20 cellular contexts compared by ENCODE assay signal in the genomic region with DNA sequence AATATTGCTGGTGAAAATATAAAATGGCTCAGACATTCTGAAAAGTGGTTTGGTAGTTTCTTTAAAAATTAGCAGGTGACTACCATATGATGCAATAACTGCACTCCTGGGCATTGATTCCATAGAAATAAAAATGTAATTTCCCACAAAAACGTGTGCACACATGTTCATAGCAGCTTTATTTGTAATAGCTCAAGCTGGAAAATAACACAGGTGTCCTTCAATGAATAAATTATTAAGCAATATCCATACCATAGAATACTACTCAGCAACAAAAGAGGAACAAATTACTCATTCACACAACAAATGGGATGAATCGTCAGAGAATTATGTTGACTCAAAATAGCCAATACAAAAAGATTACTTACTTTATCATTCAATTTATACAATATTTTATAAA.
DNase-seq lines count a peak whose midpoint lies in the region; ATAC-seq, FAIRE-seq and TF ChIP-seq lines count a peak whose summit lies in the region.
"Had no signal": no experiment of that assay in that cellular context is flagged by ENCODE, and none has a peak within 500 bp of the region (broad histone marks: within the 10 kb centered on the region; RNA-seq: fewer than 3 reads in every experiment).

No MANE protein-coding gene starts in this region.

- BruUV-seq in PC-3 (replicated peaks; lab: Mats Ljungman, UMichigan): no TSS peak

- H3K9me3 ChIP-seq in PC-3 (ENCODE audit: low read length) (no peaks in the 10 kb centered on the region), H1 (ENCODE audit: insufficient read depth in 2 of 2, low read depth in 1 of 2, low read length in 1 of 2) (no peaks in the 10 kb centered on the region)
- H3K9me3 ChIP-seq: SJSA1 had no signal

- TF ChIP-seq RAD21 in H1 (IDR thresholded peaks at IDR 0.05 in 1 of 2, conservative IDR thresholded peaks at IDR 0.05 in 1 of 2; ENCODE audit: low read depth in 2 of 2, low read length in 2 of 2): no peak

- H2BK5ac ChIP-seq in H1 (ENCODE audit: low read depth, low read length): no peak overlapping the region

- no peak overlapping the region for H3K9ac ChIP-seq in PC-3 (ENCODE audit: low read length)
- no peak overlapping the region for H3K9ac ChIP-seq in H1 (replicated peaks in 1 of 4; ENCODE audit: extremely low read depth in 1 of 4, low read depth in 3 of 4, low read length in 3 of 4)

- no peak overlapping the region for H3K27ac ChIP-seq in PC-3 (ENCODE audit: low read length)
- H3K27ac ChIP-seq in H1 (ENCODE audit: low read depth, low read length): no peak overlapping the region
- H3K27ac ChIP-seq: SJSA1 had no signal

- H2AK5ac ChIP-seq in H1 (ENCODE audit: low read depth, low read length): no peak overlapping the region

- no peak overlapping the region for H4K91ac ChIP-seq in H1 (replicated peaks; ENCODE audit: insufficient read length, low read length)

- H2BK120ac ChIP-seq in H1 (replicated peaks; ENCODE audit: low read depth, low read length): no peak overlapping the region

- no peaks in the 10 kb centered on the region for H3K27me3 Mint-ChIP-seq in T-cell
- no peaks in the 10 kb centered on the region for H3K27me3 Mint-ChIP-seq in activated CD4-positive, alpha-beta memory T cell treated with anti-CD3 and anti-CD28 coated beads, Interleukin-2, amount 10 ng/mL, durations not matched to agents 7 days and 5 days
- H3K27me3 Mint-ChIP-seq: CD4-positive, CD25-positive, alpha-beta regulatory T cell had no signal

- H3K36me3 ChIP-seq in PC-3 (ENCODE audit: low read depth, low read length): no peaks in the 10 kb centered on the region
- no peaks in the 10 kb centered on the region for H3K36me3 ChIP-seq in H1 (ENCODE audit: control insufficient read depth in 2 of 4, insufficient read depth in 4 of 4, low read length in 3 of 4)
- H3K36me3 ChIP-seq: SJSA1 had no signal

- H3K4me1 ChIP-seq in PC-3 (ENCODE audit: insufficient read depth, low read length): no peaks in the 10 kb centered on the region
- H3K4me1 ChIP-seq in H1 (replicated peaks in 1 of 4; ENCODE audit: control insufficient read depth in 3 of 4, insufficient read depth in 4 of 4, low read length in 3 of 4): no peaks in the 10 kb centered on the region
- H3K4me1 ChIP-seq: SJSA1 had no signal

- POLR2A ChIA-PET in PC-3 (lab: Charles Lee; ENCODE audit: unreplicated experiment) (interaction anchor here (0.6 kb wide), 1 partner anchor 931 kb away, joined by 5 read pairs; no protein-coding TSS in a partner anchor), H1 (lab: Charles Lee; ENCODE audit: partially characterized antibody) (no interaction called here), T-cell (lab: Charles Lee) (no interaction called here)
- POLR2A ChIA-PET in activated CD4-positive, alpha-beta memory T cell treated with anti-CD3 and anti-CD28 coated beads, Interleukin-2, amount 10 ng/mL, durations not matched to agents 7 days and 5 days (lab: Charles Lee): no interaction called here

- H3K4me3 ChIP-seq in PC-3 (ENCODE audit: low read length) (no peak overlapping the region), H1 (ENCODE audit: extremely low read depth in 1 of 4, insufficient read depth in 2 of 4, low read depth in 3 of 4, low read length in 4 of 4) (no peak overlapping the region), foreskin fibroblast (ENCODE audit: low read depth in 1 of 2, low read length in 2 of 2) (no peak overlapping the region)
- H3K4me3 ChIP-seq: GM23338, SJSA1 had no signal

- no peaks in the 10 kb centered on the region for H3K79me1 ChIP-seq in H1 (ENCODE audit: low read depth, low read length)

- intact Hi-C loops in PC-3 (cut with micrococcal nuclease): no loop called here

- H3K4me2 ChIP-seq in PC-3 (ENCODE audit: low read length) (no peak overlapping the region), H1 (ENCODE audit: insufficient read depth in 1 of 2, low read depth in 2 of 2, low read length in 2 of 2) (no peak overlapping the region)
- H3K4me2 ChIP-seq: GM23338 had no signal

- no peak overlapping the region for H2BK20ac ChIP-seq in H1 (ENCODE audit: low read length)

- no peak overlapping the region for H4K8ac ChIP-seq in H1 (ENCODE audit: extremely low read depth, insufficient read depth, low read length)

- H3K4me1 Mint-ChIP-seq in T-cell: no peaks in the 10 kb centered on the region
- no peaks in the 10 kb centered on the region for H3K4me1 Mint-ChIP-seq in activated CD4-positive, alpha-beta memory T cell treated with anti-CD3 and anti-CD28 coated beads, Interleukin-2, amount 10 ng/mL, durations not matched to agents 7 days and 5 days
- H3K4me1 Mint-ChIP-seq: CD4-positive, CD25-positive, alpha-beta regulatory T cell; GM23338 had no signal

- no peak overlapping the region for H3K4ac ChIP-seq in H1 (replicated peaks; ENCODE audit: insufficient read length, low read depth, low read length)

- DNase-seq in ELR (ENCODE audit: low read depth): peak; percentile 54
- peak; percentile 46 for DNase-seq in PC-3
- no peak for DNase-seq in H1 (ENCODE audit: low read depth in 1 of 2, low spot score in 2 of 2)
- peak; percentile 27 to 60 for DNase-seq in foreskin fibroblast
- no peak for DNase-seq in iPS-NIHi11 (ENCODE audit: low spot score)
- DNase-seq in T-cell: no peak
- no peak for DNase-seq in activated CD4-positive, alpha-beta memory T cell treated with anti-CD3 and anti-CD28 coated beads, Interleukin-2, amount 10 ng/mL, durations not matched to agents 7 days and 5 days
- no peak for DNase-seq in hippocampal formation (lab: John Stamatoyannopoulos, UW)
- DNase-seq: AML-193; CD4-positive, CD25-positive, alpha-beta regulatory T cell; DMS53; GDM1; HFFc6; Karpas-422; NCI-H1105 treated with DMSO at 0.1 percent for 48 hours; NCI-H187; NCI-H510A; RPMI8226 had no signal

- no peaks in the 10 kb centered on the region for H3K36me3 Mint-ChIP-seq in T-cell
- no peaks in the 10 kb centered on the region for H3K36me3 Mint-ChIP-seq in activated CD4-positive, alpha-beta memory T cell treated with anti-CD3 and anti-CD28 coated beads, Interleukin-2, amount 10 ng/mL, durations not matched to agents 7 days and 5 days (ENCODE audit: low read depth)
- H3K36me3 Mint-ChIP-seq: CD4-positive, CD25-positive, alpha-beta regulatory T cell had no signal

- no peak for TF ChIP-seq POLR2A in H1 (IDR thresholded peaks at IDR 0.05; ENCODE audit: control extremely low read depth in 1 of 2, low read depth in 2 of 2, low read length in 2 of 2)

- H3K27me3 ChIP-seq in PC-3 (ENCODE audit: low read length) (no peaks in the 10 kb centered on the region), H1 (replicated peaks in 1 of 4; ENCODE audit: control insufficient read depth in 3 of 4, extremely low read depth in 1 of 4, insufficient read depth in 3 of 4, low read length in 3 of 4) (no peaks in the 10 kb centered on the region)

- no peak overlapping the region for H4K5ac ChIP-seq in H1 (ENCODE audit: insufficient read length, low read depth, low read length)

- H3F3A ChIP-seq in PC-3 (ENCODE audit: low read length, unreplicated experiment): no peaks in the 10 kb centered on the region

- TF ChIP-seq CTCF in PC-3 (conservative IDR thresholded peaks at IDR 0.05; ENCODE audit: low read depth, low read length) (no peak), H1 (IDR thresholded peaks at IDR 0.05; ENCODE audit: control extremely low read depth in 1 of 3, insufficient read depth in 1 of 3, low read depth in 1 of 3, low read length in 3 of 3) (no peak), foreskin fibroblast (IDR thresholded peaks at IDR 0.05; ENCODE audit: low read depth, low read length) (no peak)

- no peak for TF ChIP-seq EP300 in H1 (IDR thresholded peaks at IDR 0.05; ENCODE audit: borderline replicate concordance in 1 of 2, low read depth in 2 of 2, low read length in 2 of 2)

- no peak overlapping the region for H2AFZ ChIP-seq in PC-3 (ENCODE audit: low read length)
- no peak overlapping the region for H2AFZ ChIP-seq in H1 (ENCODE audit: low read length)
- H2AFZ ChIP-seq: GM23338 had no signal

- no peaks in the 10 kb centered on the region for H3K23me2 ChIP-seq in H1 (ENCODE audit: low read depth, low read length)

- H3K9me3 Mint-ChIP-seq in T-cell: peaks cover 8 to 17% (median 15%) of the 10 kb centered on the region in 3 donors
- H3K9me3 Mint-ChIP-seq in activated CD4-positive, alpha-beta memory T cell treated with anti-CD3 and anti-CD28 coated beads, Interleukin-2, amount 10 ng/mL, durations not matched to agents 7 days and 5 days: peaks cover 6% of the 10 kb centered on the region
- H3K9me3 Mint-ChIP-seq: HFFc6 had no signal

- no peaks in the 10 kb centered on the region for H3K9me2 ChIP-seq in PC-3 (replicated peaks; ENCODE audit: low read length)

- WGBS in H1 (ENCODE audit: extremely low coverage in 1 of 2, insufficient coverage in 1 of 2, insufficient read length in 1 of 2, insufficient replicate concordance in 2 of 2, low coverage in 1 of 2, low lambda C conversion rate in 2 of 2, missing lambda C conversion rate in 1 of 2), 2 experiments: 80% methylated on average over 2 of the region's 2 CpGs; no CpG with 5 or more reads in 1 of the 2 experiments

- H3K18ac ChIP-seq in H1 (ENCODE audit: extremely low read depth, low read length): no peak overlapping the region

- H3K79me2 ChIP-seq in PC-3 (ENCODE audit: low read length) (no peaks in the 10 kb centered on the region), H1 (ENCODE audit: control insufficient read depth in 1 of 2, insufficient read depth in 2 of 2, low read length in 2 of 2) (no peaks in the 10 kb centered on the region)

- no peak for FAIRE-seq in H1 (lab: Jason Lieb, UNC)

- H3K56ac ChIP-seq in H1 (replicated peaks; ENCODE audit: insufficient read length, low read depth, low read length): no peak overlapping the region

- H4K20me1 ChIP-seq in PC-3 (ENCODE audit: low read length) (no peaks in the 10 kb centered on the region), H1 (replicated peaks in 1 of 2; ENCODE audit: control insufficient read depth in 1 of 2, insufficient read depth in 2 of 2, low read length in 2 of 2) (no peaks in the 10 kb centered on the region)

- H2BK12ac ChIP-seq in H1 (ENCODE audit: low read depth, low read length): no peak overlapping the region

- CTCF ChIA-PET in PC-3 (lab: Charles Lee) (no interaction called here), H1 (lab: Charles Lee; ENCODE audit: partially characterized antibody) (no interaction called here), T-cell (lab: Charles Lee) (no interaction called here)
- CTCF ChIA-PET in activated CD4-positive, alpha-beta memory T cell treated with anti-CD3 and anti-CD28 coated beads, Interleukin-2, amount 10 ng/mL, durations not matched to agents 7 days and 5 days (lab: Charles Lee): no interaction called here

- H3K4me3 Mint-ChIP-seq in T-cell: no peak overlapping the region
- H3K4me3 Mint-ChIP-seq in activated CD4-positive, alpha-beta memory T cell treated with anti-CD3 and anti-CD28 coated beads, Interleukin-2, amount 10 ng/mL, durations not matched to agents 7 days and 5 days: no peak overlapping the region
- H3K4me3 Mint-ChIP-seq: CD4-positive, CD25-positive, alpha-beta regulatory T cell; GM23338; HFFc6 had no signal

- no peak overlapping the region for H3K23ac ChIP-seq in H1 (ENCODE audit: insufficient read length)

- no peak overlapping the region for H3K14ac ChIP-seq in H1 (ENCODE audit: insufficient read length)

- no peak overlapping the region for H3K27ac Mint-ChIP-seq in T-cell
- H3K27ac Mint-ChIP-seq in activated CD4-positive, alpha-beta memory T cell treated with anti-CD3 and anti-CD28 coated beads, Interleukin-2, amount 10 ng/mL, durations not matched to agents 7 days and 5 days: no peak overlapping the region
- H3K27ac Mint-ChIP-seq: CD4-positive, CD25-positive, alpha-beta regulatory T cell; GM23338; HFFc6 had no signal

- no peak overlapping the region for H2BK15ac ChIP-seq in H1 (ENCODE audit: low read length)

- no peak for ATAC-seq in PC-3
- ATAC-seq in T-cell (replicated peaks in 1 of 4): no peak
- ATAC-seq: GM23338 had no signal

Comparison
In these comparisons a context has a peak if more than half of its experiments do, and no peak if none do; other contexts are left out.
1. DNase-seq: peak in ELR (single experiment), PC-3 (single experiment) and foreskin fibroblast (2 of 2); none in H1 (0 of 2), iPS-NIHi11 (single experiment), T-cell (0 of 34), activated CD4-positive, alpha-beta memory T cell treated with anti-CD3 and anti-CD28 coated beads, Interleukin-2, amount 10 ng/mL, durations not matched to agents 7 days and 5 days (single experiment) and hippocampal formation (0 of 2).